ENCODE assay signal across 24 cellular contexts in the genomic region with DNA sequence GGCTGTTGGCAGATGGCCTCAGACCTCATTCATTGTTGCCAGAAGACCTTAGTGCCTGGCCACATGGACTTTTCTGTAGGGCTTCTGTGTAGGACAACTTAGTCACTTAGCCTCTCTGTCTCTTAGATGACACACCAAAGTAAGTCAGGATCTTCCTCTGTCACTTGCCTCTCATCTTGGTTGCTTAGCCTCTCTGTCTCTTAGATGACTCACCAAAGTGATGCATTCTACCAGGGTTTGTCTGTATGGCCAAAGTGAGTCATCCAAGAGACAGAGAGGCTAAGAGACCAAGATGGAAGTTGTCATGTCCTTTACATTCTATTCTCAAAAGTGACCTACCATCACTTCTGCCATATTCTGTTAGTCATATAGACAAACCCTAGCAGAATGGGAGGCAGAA.
A peak's percentile ranks its signal among the peaks of the same experiment; 100 is the strongest.
DNase-seq lines count a peak whose midpoint lies in the region; ATAC-seq and TF ChIP-seq lines count a peak whose summit lies in the region.
"Had no signal": no experiment of that assay in that cellular context is flagged by ENCODE, and none has a peak within 500 bp of the region (broad histone marks: within the 10 kb centered on the region; RNA-seq: fewer than 3 reads in every experiment).

No MANE protein-coding gene starts in this region.

- no peaks in the 10 kb centered on the region; the same call in 1 of the 2 replicates for H3K27me3 ChIP-seq in HUES48 (ENCODE audit: control insufficient read depth, insufficient read depth, low read length)
- H3K27me3 ChIP-seq: gastrocnemius medialis, SJSA1, vagina had no signal

- intact Hi-C loops in natural killer cell (cut with micrococcal nuclease), result no loop called here

- no peaks in the 10 kb centered on the region for H3K27me3 Mint-ChIP-seq in natural killer cell (ENCODE audit: low read depth in 2 of 2)
- H3K27me3 Mint-ChIP-seq: activated naive CD4-positive, alpha-beta T cell treated with anti-CD3 and anti-CD28 coated beads, Interleukin-2, amount 50 U/mL, for 24 hours; CD4-positive, alpha-beta memory T cell; stimulated activated memory B cell treated with anti-CD40 and anti-IgM and Interleukin-4, amounts not matched to agents 10 μg/mL and 1 μg/mL and 100 μg/mL, for 72 hours had no signal

- H3K4me1 ChIP-seq in HUES48 (ENCODE audit: control insufficient read depth, insufficient read depth, low read length), result peaks cover 7% of the 10 kb centered on the region; the same call in 1 of the 2 replicates
- H3K4me1 ChIP-seq: gastrocnemius medialis, SJSA1, vagina had no signal

- no peak overlapping the region for H3K4me3 ChIP-seq in HUES48 (ENCODE audit: low read depth, low read length)
- H3K4me3 ChIP-seq: gastrocnemius medialis, GM12878, lung, SJSA1, smooth muscle cell, vagina had no signal

- H3K9me3 ChIP-seq in HUES48 (ENCODE audit: control insufficient read depth, insufficient read depth, low read length), result no peaks in the 10 kb centered on the region
- H3K9me3 ChIP-seq: gastrocnemius medialis, SJSA1, vagina had no signal

- no peak for TF ChIP-seq CTCF in natural killer cell (IDR thresholded peaks at IDR 0.05)

- no peaks in the 10 kb centered on the region for H3K36me3 ChIP-seq in HUES48 (ENCODE audit: control insufficient read depth, insufficient read depth, low read length)
- H3K36me3 ChIP-seq: gastrocnemius medialis, SJSA1, vagina had no signal

- ATAC-seq in natural killer cell (no peak), HG02840 (IDR thresholded peaks at IDR 0.05; ENCODE audit: low FRiP score, unreplicated experiment) (no peak)
- ATAC-seq: gastrocnemius medialis; GM12878; stimulated activated memory B cell treated with anti-CD40 and anti-IgM and Interleukin-4, amounts not matched to agents 10 μg/mL and 1 μg/mL and 100 μg/mL, for 72 hours had no signal

- no peaks in the 10 kb centered on the region for H3K4me1 Mint-ChIP-seq in natural killer cell
- H3K4me1 Mint-ChIP-seq: activated naive CD4-positive, alpha-beta T cell treated with anti-CD3 and anti-CD28 coated beads, Interleukin-2, amount 50 U/mL, for 24 hours; CD4-positive, alpha-beta memory T cell; stimulated activated memory B cell treated with anti-CD40 and anti-IgM and Interleukin-4, amounts not matched to agents 10 μg/mL and 1 μg/mL and 100 μg/mL, for 72 hours had no signal

- peak overlapping the region; percentile 31 for H3K27ac ChIP-seq in HUES48 (ENCODE audit: low read depth, low read length)
- H3K27ac ChIP-seq: gastrocnemius medialis, SJSA1, vagina had no signal

- no peak overlapping the region for H3K4me3 Mint-ChIP-seq in natural killer cell
- H3K4me3 Mint-ChIP-seq: activated naive CD4-positive, alpha-beta T cell treated with anti-CD3 and anti-CD28 coated beads, Interleukin-2, amount 50 U/mL, for 24 hours; activated T-helper 1 cell treated with anti-CD3 and anti-CD28 coated beads, Interleukin-12 subunit alpha, Interleukin-12 subunit beta, Interleukin-2, Interleukin-4 antibody, amounts not matched to agents 30 ng/mL and 10 ng/mL and 1 ng/mL, durations not matched to agents 14 hours and 24 hours and 36 hours; CD4-positive, alpha-beta memory T cell; stimulated activated memory B cell treated with anti-CD40 and anti-IgM and Interleukin-4, amounts not matched to agents 10 μg/mL and 1 μg/mL and 100 μg/mL, for 72 hours had no signal

- no peaks in the 10 kb centered on the region for H3K36me3 Mint-ChIP-seq in natural killer cell
- H3K36me3 Mint-ChIP-seq: activated naive CD4-positive, alpha-beta T cell treated with anti-CD3 and anti-CD28 coated beads, Interleukin-2, amount 50 U/mL, for 24 hours; CD4-positive, alpha-beta memory T cell; stimulated activated memory B cell treated with anti-CD40 and anti-IgM and Interleukin-4, amounts not matched to agents 10 μg/mL and 1 μg/mL and 100 μg/mL, for 72 hours had no signal

- H3K9ac ChIP-seq in HUES48 (ENCODE audit: low read depth, low read length), result no peak overlapping the region

- DNase-seq in COLO829 (ENCODE audit: low spot score), result peak; percentile 23
- DNase-seq in RPMI7951 (ENCODE audit: low read depth), result peak; percentile 34
- DNase-seq in islet precursor cell, result peak; percentile 62
- DNase-seq in NCI-H2029 (lab: John Stamatoyannopoulos, UW), result no peak
- no peak for DNase-seq in DMS153 (lab: John Stamatoyannopoulos, UW)
- no peak for DNase-seq in natural killer cell
- DNase-seq: activated CD4-positive, alpha-beta T cell treated with anti-CD3 and anti-CD28 coated beads for 4 hours; CD4-positive, alpha-beta memory T cell; cerebellar nuclear complex; DMS79; erythroblast; gastrocnemius medialis; hippocampal formation; NCI-H146 had no signal

- peaks cover 7 to 9% of the 10 kb centered on the region in 2 donors for H3K9me3 Mint-ChIP-seq in natural killer cell

- H3K27ac Mint-ChIP-seq in natural killer cell, result no peak overlapping the region
- H3K27ac Mint-ChIP-seq: activated naive CD4-positive, alpha-beta T cell treated with anti-CD3 and anti-CD28 coated beads, Interleukin-2, amount 50 U/mL, for 24 hours; activated T-helper 1 cell treated with anti-CD3 and anti-CD28 coated beads, Interleukin-12 subunit alpha, Interleukin-12 subunit beta, Interleukin-2, Interleukin-4 antibody, amounts not matched to agents 30 ng/mL and 10 ng/mL and 1 ng/mL, durations not matched to agents 14 hours and 24 hours and 36 hours; CD4-positive, alpha-beta memory T cell; stimulated activated memory B cell treated with anti-CD40 and anti-IgM and Interleukin-4, amounts not matched to agents 10 μg/mL and 1 μg/mL and 100 μg/mL, for 72 hours had no signal

Comparison
In these comparisons a context has a peak if more than half of its experiments do, and no peak if none do; other contexts are left out.
1. DNase-seq: peak in COLO829 (single experiment), RPMI7951 (single experiment) and islet precursor cell (single experiment); none in NCI-H2029 (single experiment), DMS153 (single experiment) and natural killer cell (single experiment).